In the genomic region with DNA sequence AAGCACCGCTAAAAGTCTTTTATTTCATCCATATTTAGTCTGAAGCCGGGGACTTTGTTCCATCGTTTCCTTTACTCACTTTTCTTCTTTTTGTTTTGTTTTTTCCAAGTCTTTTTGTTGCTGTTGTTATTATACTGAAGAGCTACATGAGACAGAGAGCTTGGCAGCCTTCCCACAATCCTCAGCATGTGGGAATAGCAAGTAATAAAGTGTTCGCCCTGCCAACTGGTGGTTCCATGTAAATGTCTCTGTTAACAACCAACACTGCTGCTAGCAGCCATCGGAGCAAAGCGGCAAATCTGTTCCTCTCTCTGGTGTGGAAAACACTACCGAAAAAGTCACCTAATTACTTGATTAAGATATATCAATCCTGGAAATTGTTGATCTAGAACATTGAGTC, we compare ENCODE assay signal across 16 cellular contexts.
DNase-seq lines count a peak whose midpoint lies in the region; ATAC-seq and TF ChIP-seq lines count a peak whose summit lies in the region.
"Had no signal": no experiment of that assay in that cellular context is flagged by ENCODE, and none has a peak within 500 bp of the region (broad histone marks: within the 10 kb centered on the region; RNA-seq: fewer than 3 reads in every experiment).

No MANE protein-coding gene starts in this region.

- DNase-seq in AG20443 (ENCODE audit: low spot score) (peak; percentile 20), NCI-H2029 (lab: John Stamatoyannopoulos, UW) (peak; percentile 42), cerebellum (ENCODE audit: low spot score) (peak; percentile 64), ovary (peak in 3 of 5 donors; percentile 14 to 24 (median 23)), gastrocnemius medialis (no peak), spleen (no peak), GM13976 (ENCODE audit: low spot score) (no peak)
- no peak for DNase-seq in stimulated activated naive B cell treated with anti-CD40 and anti-IgM and Interleukin-4, amounts not matched to agents 10 μg/mL and 1 μg/mL and 100 μg/mL, for 72 hours
- DNase-seq: activated naive CD4-positive, alpha-beta T cell; mesendoderm; NCI-H1436 treated with DMSO at 0.1 percent for 48 hours; occipital lobe; stimulated activated CD4-positive, alpha-beta T cell treated with anti-CD3 and anti-CD28 coated beads, Interleukin-2, amount 100 ng/mL, for 24 hours had no signal

- no peak for TF ChIP-seq EP300 in ovary (IDR thresholded peaks at IDR 0.05)

- H3K9me3 ChIP-seq in ovary (no peaks in the 10 kb centered on the region), gastrocnemius medialis (no peaks in the 10 kb centered on the region), spleen (peaks cover 0 to 43% (median 22%) of the 10 kb centered on the region in 8 donors)

- no peak overlapping the region for H3K4me3 Mint-ChIP-seq in stimulated activated naive B cell treated with anti-CD40 and anti-IgM and Interleukin-4, amounts not matched to agents 10 μg/mL and 1 μg/mL and 100 μg/mL, for 72 hours

- H3K9me3 Mint-ChIP-seq in stimulated activated naive B cell treated with anti-CD40 and anti-IgM and Interleukin-4, amounts not matched to agents 10 μg/mL and 1 μg/mL and 100 μg/mL, for 72 hours: peaks cover 10 to 16% of the 10 kb centered on the region in 2 donors

- H3K36me3 ChIP-seq in ovary (no peaks in the 10 kb centered on the region), gastrocnemius medialis (no peaks in the 10 kb centered on the region), spleen (no peaks in the 10 kb centered on the region)
- H3K36me3 ChIP-seq: BLaER1, vagina had no signal

- TF ChIP-seq POLR2A in ovary (IDR thresholded peaks at IDR 0.05) (no peak), gastrocnemius medialis (IDR thresholded peaks at IDR 0.05) (no peak), spleen (IDR thresholded peaks at IDR 0.05) (no peak)

- H3K4me3 ChIP-seq in ovary (no peak overlapping the region), gastrocnemius medialis (no peak overlapping the region), spleen (no peak overlapping the region)
- H3K4me3 ChIP-seq: BLaER1, vagina had no signal

- no peaks in the 10 kb centered on the region for H3K4me1 Mint-ChIP-seq in stimulated activated naive B cell treated with anti-CD40 and anti-IgM and Interleukin-4, amounts not matched to agents 10 μg/mL and 1 μg/mL and 100 μg/mL, for 72 hours

- intact Hi-C loops in ovary (cut with DNase I): no loop called here
- intact Hi-C loops in gastrocnemius medialis (cut with DNase I; ENCODE audit: low total_unique reads): no loop called here
- intact Hi-C loops in spleen (cut with DNase I; ENCODE audit: low total_unique reads): no loop called here

- in situ Hi-C loops in gastrocnemius medialis (cut with MboI; ENCODE audit: low sequenced_read_pairs in 4 of 4) (no loop called here), GM13976 (cut with MboI; ENCODE audit: low sequenced_read_pairs, unreplicated experiment) (no loop called here)

- no peaks in the 10 kb centered on the region for H3K36me3 Mint-ChIP-seq in stimulated activated naive B cell treated with anti-CD40 and anti-IgM and Interleukin-4, amounts not matched to agents 10 μg/mL and 1 μg/mL and 100 μg/mL, for 72 hours

- no peak for ATAC-seq in gastrocnemius medialis
- ATAC-seq in stimulated activated naive B cell treated with anti-CD40 and anti-IgM and Interleukin-4, amounts not matched to agents 10 μg/mL and 1 μg/mL and 100 μg/mL, for 72 hours (replicated peaks): no peak

- H3K4me1 ChIP-seq in ovary (ENCODE audit: insufficient read depth): no peaks in the 10 kb centered on the region
- H3K4me1 ChIP-seq in gastrocnemius medialis: no peaks in the 10 kb centered on the region
- H3K4me1 ChIP-seq in spleen: no peaks in the 10 kb centered on the region
- H3K4me1 ChIP-seq: BLaER1, vagina had no signal

- H3K27me3 Mint-ChIP-seq in stimulated activated naive B cell treated with anti-CD40 and anti-IgM and Interleukin-4, amounts not matched to agents 10 μg/mL and 1 μg/mL and 100 μg/mL, for 72 hours: no peaks in the 10 kb centered on the region

- H3K27me3 ChIP-seq in ovary (no peaks in the 10 kb centered on the region), gastrocnemius medialis (no peaks in the 10 kb centered on the region), spleen (replicated peaks in 1 of 7) (no peaks in the 10 kb centered on the region)
- H3K27me3 ChIP-seq: BLaER1, vagina had no signal

- TF ChIP-seq CTCF in ovary (IDR thresholded peaks at IDR 0.05) (no peak), gastrocnemius medialis (IDR thresholded peaks at IDR 0.05 in 4 of 5, conservative IDR thresholded peaks at IDR 0.05 in 1 of 5) (no peak), spleen (IDR thresholded peaks at IDR 0.05 in 8 of 11, conservative IDR thresholded peaks at IDR 0.05 in 3 of 11) (no peak), GM13976 (IDR thresholded peaks at IDR 0.05; ENCODE audit: borderline replicate concordance, control extremely low read depth, extremely low read depth, insufficient read depth, missing control alignments) (no peak)

- H3K27ac Mint-ChIP-seq in stimulated activated naive B cell treated with anti-CD40 and anti-IgM and Interleukin-4, amounts not matched to agents 10 μg/mL and 1 μg/mL and 100 μg/mL, for 72 hours: no peak overlapping the region

- 53 to 62% (median 58%) methylated on average over 7 of the region's 7 CpGs for WGBS in ovary, 3 donors
- 77 to 86% (median 82%) methylated on average over 7 of the region's 7 CpGs for WGBS in spleen, 5 donors

- no peak overlapping the region for H3K27ac ChIP-seq in ovary
- H3K27ac ChIP-seq in gastrocnemius medialis: no peak overlapping the region
- H3K27ac ChIP-seq in spleen: no peak overlapping the region
- H3K27ac ChIP-seq: BLaER1, vagina, VCaP had no signal

Comparison
In these comparisons a context has a peak if more than half of its experiments do, and no peak if none do; other contexts are left out.
1. DNase-seq: peak in AG20443 (single experiment), NCI-H2029 (single experiment), cerebellum (single experiment) and ovary (3 of 5); none in gastrocnemius medialis (0 of 2), spleen (single experiment), GM13976 (single experiment) and stimulated activated naive B cell treated with anti-CD40 and anti-IgM and Interleukin-4, amounts not matched to agents 10 μg/mL and 1 μg/mL and 100 μg/mL, for 72 hours (single experiment).